Comparison of ENCODE assay signal across 8 cellular contexts in the genomic region with DNA sequence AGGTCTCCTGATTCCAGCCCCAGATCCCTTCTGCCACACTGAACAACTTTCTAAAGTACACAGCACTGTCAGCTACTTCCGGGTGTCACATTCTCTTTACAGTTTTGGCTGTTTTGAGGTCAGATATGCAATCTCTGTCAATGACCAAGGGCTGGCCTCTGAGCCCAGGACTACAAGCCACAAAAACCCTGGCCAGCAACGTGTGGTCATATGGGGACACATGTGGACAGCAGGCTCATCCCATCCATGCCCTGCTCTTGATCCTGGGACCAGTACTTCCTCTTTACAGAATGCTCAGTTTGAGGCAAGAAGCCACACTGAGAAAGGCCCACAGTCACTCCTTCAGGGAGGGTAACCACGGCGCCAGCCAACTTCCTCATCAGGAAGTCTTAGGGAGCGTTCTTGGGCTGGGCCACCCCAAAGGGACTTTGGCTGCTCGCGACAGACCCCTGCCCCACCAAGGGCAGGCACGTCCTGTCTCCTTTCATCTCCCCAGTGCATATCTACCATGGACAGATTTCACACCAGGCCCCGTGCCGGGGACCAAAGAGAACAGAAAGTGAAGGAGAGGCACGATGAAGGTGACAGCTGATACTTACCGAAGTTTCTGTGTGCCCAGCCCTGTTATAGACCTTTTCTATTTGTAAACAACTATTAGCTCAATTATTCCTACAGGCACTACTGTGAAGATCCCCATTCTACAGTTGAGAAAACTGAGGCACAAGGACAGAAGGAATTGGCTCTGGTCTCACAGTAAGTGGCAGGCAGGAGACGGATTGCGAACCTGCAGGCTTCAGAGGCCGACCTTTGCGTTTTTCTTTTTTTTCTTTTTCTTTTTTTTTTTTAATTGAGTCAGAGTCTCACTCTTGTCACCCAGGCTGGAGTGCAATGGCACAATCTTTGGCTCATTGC. TPM values are rescaled to one million over a fixed set of nuclear protein-coding genes. Genes with fewer than 3 reads are reported as not detected.
DNase-seq lines count a peak whose midpoint lies in the region; ATAC-seq and TF ChIP-seq lines count a peak whose summit lies in the region.

No MANE protein-coding gene starts in this region.

- no peaks in the 10 kb centered on the region for H3K27me3 Mint-ChIP-seq in CD4-positive, CD25-positive, alpha-beta regulatory T cell
- H3K27me3 Mint-ChIP-seq in activated T-helper 17 cell treated with anti-CD3 and anti-CD28 coated beads, Interleukin-2, amount 50 U/mL, for 72 hours = no peaks in the 10 kb centered on the region

- no peak for TF ChIP-seq POLR2A in vagina (IDR thresholded peaks at IDR 0.05)

- peaks cover 58% of the 10 kb centered on the region for H3K4me1 ChIP-seq in CD4-positive, CD25-positive, alpha-beta regulatory T cell (ENCODE audit: control insufficient read depth, insufficient read depth, low read length, poor library complexity, severe bottlenecking)
- H3K4me1 ChIP-seq in lower lobe of right lung = peaks cover 37% of the 10 kb centered on the region
- no peaks in the 10 kb centered on the region for H3K4me1 ChIP-seq in vagina

- intact Hi-C loops in lower lobe of right lung (cut with DNase I) = no loop called here
- intact Hi-C loops in vagina (cut with DNase I) = no loop called here

- H3K9me3 ChIP-seq in CD4-positive, CD25-positive, alpha-beta regulatory T cell (ENCODE audit: control insufficient read depth in 2 of 2, low read length in 2 of 2) = no peaks in the 10 kb centered on the region
- H3K9me3 ChIP-seq in lower lobe of right lung (no peaks in the 10 kb centered on the region), vagina (no peaks in the 10 kb centered on the region)

- peaks cover 49% of the 10 kb centered on the region for H3K36me3 Mint-ChIP-seq in CD4-positive, CD25-positive, alpha-beta regulatory T cell
- peaks cover 100% of the 10 kb centered on the region for H3K36me3 Mint-ChIP-seq in activated T-helper 17 cell treated with anti-CD3 and anti-CD28 coated beads, Interleukin-2, amount 50 U/mL, for 72 hours (ENCODE audit: low read depth)

- H3K27ac ChIP-seq in CD4-positive, CD25-positive, alpha-beta regulatory T cell (ENCODE audit: insufficient read depth, low read length, poor library complexity, severe bottlenecking) = peak overlapping the region; percentile 65
- H3K27ac ChIP-seq in lower lobe of right lung = peak overlapping the region; percentile 56
- H3K27ac ChIP-seq in vagina = no peak overlapping the region

- H3K4me1 Mint-ChIP-seq in CD4-positive, CD25-positive, alpha-beta regulatory T cell = peaks cover 24 to 89% (median 64%) of the 10 kb centered on the region in 4 donors
- H3K4me1 Mint-ChIP-seq in activated T-helper 17 cell treated with anti-CD3 and anti-CD28 coated beads, Interleukin-2, amount 50 U/mL, for 72 hours = peaks cover 45% of the 10 kb centered on the region

- H3K9me3 Mint-ChIP-seq in CD4-positive, CD25-positive, alpha-beta regulatory T cell = peaks cover 0 to 2% (median 0%) of the 10 kb centered on the region in 7 donors
- no peaks in the 10 kb centered on the region for H3K9me3 Mint-ChIP-seq in activated T-helper 17 cell treated with anti-CD3 and anti-CD28 coated beads, Interleukin-2, amount 50 U/mL, for 72 hours

- peak overlapping the region; percentile 66 to 75 (median 73) for H3K4me3 Mint-ChIP-seq in CD4-positive, CD25-positive, alpha-beta regulatory T cell
- H3K4me3 Mint-ChIP-seq in activated T-helper 17 cell treated with anti-CD3 and anti-CD28 coated beads, Interleukin-2, amount 50 U/mL, for 72 hours = peak overlapping the region; percentile 86

- H3K27me3 ChIP-seq in CD4-positive, CD25-positive, alpha-beta regulatory T cell (ENCODE audit: control insufficient read depth, insufficient read depth, low read length) = no peaks in the 10 kb centered on the region
- H3K27me3 ChIP-seq in lower lobe of right lung (ENCODE audit: low read depth) (no peaks in the 10 kb centered on the region), vagina (no peaks in the 10 kb centered on the region)

- ATAC-seq in CD4-positive, CD25-positive, alpha-beta regulatory T cell (ENCODE audit: low read depth in 2 of 2) = peak; percentile 46 to 61
- ATAC-seq in GM19463 (IDR thresholded peaks at IDR 0.05; ENCODE audit: unreplicated experiment) (peak; percentile 59), HG03469 (IDR thresholded peaks at IDR 0.05; ENCODE audit: unreplicated experiment) (peak; percentile 54), lower lobe of right lung (peak; percentile 82 to 91)
- ATAC-seq in activated T-helper 17 cell treated with anti-CD3 and anti-CD28 coated beads, Interleukin-2, amount 50 U/mL, for 72 hours (replicated peaks) = peak; percentile 82

- H3K27ac Mint-ChIP-seq in CD4-positive, CD25-positive, alpha-beta regulatory T cell = peak overlapping the region; percentile 93 to 96 (median 95)
- H3K27ac Mint-ChIP-seq in activated T-helper 17 cell treated with anti-CD3 and anti-CD28 coated beads, Interleukin-2, amount 50 U/mL, for 72 hours = peak overlapping the region; percentile 94

- no peak for TF ChIP-seq CTCF in lower lobe of right lung (IDR thresholded peaks at IDR 0.05)
- no peak for TF ChIP-seq CTCF in vagina (IDR thresholded peaks at IDR 0.05)

- peak overlapping the region; percentile 63 for H3K4me3 ChIP-seq in CD4-positive, CD25-positive, alpha-beta regulatory T cell (ENCODE audit: low read depth, low read length)
- H3K4me3 ChIP-seq in lower lobe of right lung (no peak overlapping the region), vagina (no peak overlapping the region)

- DNase-seq in CD4-positive, CD25-positive, alpha-beta regulatory T cell = peak in 1 of 3 donors; percentile 56
- DNase-seq in lower lobe of right lung = peak; percentile 88
- DNase-seq in vagina (ENCODE audit: extremely low spot score in 2 of 2) = no peak
- DNase-seq in NCI-H146 (lab: John Stamatoyannopoulos, UW) = no peak
- no peak for DNase-seq in NCI-H82 treated with DMSO at 0.1 percent for 48 hours (lab: John Stamatoyannopoulos, UW; ENCODE audit: unreplicated experiment)

- H3K36me3 ChIP-seq in CD4-positive, CD25-positive, alpha-beta regulatory T cell (ENCODE audit: control insufficient read depth, insufficient read depth, low read length) = peaks cover 77% of the 10 kb centered on the region
- H3K36me3 ChIP-seq in lower lobe of right lung (peaks cover 24% of the 10 kb centered on the region), vagina (peaks cover 0 to 6% of the 10 kb centered on the region in 2 donors)

RNA-seq across cellular contexts. Expression of a gene that starts 37.3 kb away (rescaled TPM):
- total RNA-seq in CD4-positive, CD25-positive, alpha-beta regulatory T cell = 533 TPM
- polyA plus RNA-seq in CD4-positive, CD25-positive, alpha-beta regulatory T cell = 10 to 100 TPM; 71.2 to 77.2 (median 74.1) TPM
- total RNA-seq in activated T-helper 17 cell treated with anti-CD3 and anti-CD28 coated beads, Interleukin-2, amount 50 U/mL, for 72 hours = 100 to 1,000 TPM; 140 to 158 TPM
- total RNA-seq in lower lobe of right lung = 72.5 TPM
- 33.9 TPM for total RNA-seq in vagina

RNA-seq across cellular contexts. Expression of a gene that starts 43.2 kb away (rescaled TPM):
- not detected for total RNA-seq in CD4-positive, CD25-positive, alpha-beta regulatory T cell
- not detected for polyA plus RNA-seq in CD4-positive, CD25-positive, alpha-beta regulatory T cell
- total RNA-seq in activated T-helper 17 cell treated with anti-CD3 and anti-CD28 coated beads, Interleukin-2, amount 50 U/mL, for 72 hours = not detected
- not detected for total RNA-seq in lower lobe of right lung
- total RNA-seq in vagina = not detected
